ENCODE assay signal across 21 cellular contexts in genomic region chr20:20806121-20806820, GRCh38.
DNase-seq lines count a peak whose midpoint lies in the region; ATAC-seq, FAIRE-seq and TF ChIP-seq lines count a peak whose summit lies in the region.
"Had no signal": no experiment of that assay in that cellular context is flagged by ENCODE, and none has a peak within 500 bp of the region (broad histone marks: within the 10 kb centered on the region; RNA-seq: fewer than 3 reads in every experiment).

No MANE protein-coding gene starts in this region.

- H3K27ac Mint-ChIP-seq in glutamatergic neuron (ENCODE audit: unreplicated experiment), result peak overlapping the region; percentile 36
- H3K27ac Mint-ChIP-seq: B cell; CD8-positive, alpha-beta T cell; IgD-negative memory B cell had no signal

- H3K36me3 ChIP-seq in WERI-Rb-1 (no peaks in the 10 kb centered on the region), HAP-1 (replicated peaks) (no peaks in the 10 kb centered on the region)
- H3K36me3 ChIP-seq: BLaER1 treated with 17β-estradiol and CSF1 and Interleukin-3, amounts not matched to agents 10 nM and 100 nM had no signal

- no peaks in the 10 kb centered on the region for H3K27me3 ChIP-seq in WERI-Rb-1 (ENCODE audit: insufficient read depth, low read depth, severe bottlenecking)
- no peaks in the 10 kb centered on the region for H3K27me3 ChIP-seq in HAP-1 (ENCODE audit: low read depth)
- H3K27me3 ChIP-seq: BLaER1 treated with 17β-estradiol and CSF1 and Interleukin-3, amounts not matched to agents 10 nM and 100 nM had no signal

- H3K4me3 ChIP-seq in WERI-Rb-1 (ENCODE audit: low read depth, low read length) (peak overlapping the region; percentile 6; the same call in 1 of the 2 replicates), HAP-1 (no peak overlapping the region)
- H3K4me3 ChIP-seq: BLaER1 treated with 17β-estradiol and CSF1 and Interleukin-3, amounts not matched to agents 10 nM and 100 nM; GM12878; GM23248 had no signal

- H3K4me3 Mint-ChIP-seq in glutamatergic neuron (ENCODE audit: unreplicated experiment), result no peak overlapping the region
- H3K4me3 Mint-ChIP-seq: B cell; CD8-positive, alpha-beta T cell; IgD-negative memory B cell had no signal

- in situ Hi-C loops in HAP-1 (cut with MboI; ENCODE audit: low sequenced_read_pairs), result no loop called here

- DNase-seq in ELF-1 (ENCODE audit: low read depth, low spot score) (peak; percentile 42), NCI-H524 (lab: John Stamatoyannopoulos, UW) (peak; percentile 98 to 99), WERI-Rb-1 (peak; percentile 65), glutamatergic neuron (no peak), islet precursor cell (no peak), HAP-1 (ENCODE audit: low spot score in 2 of 2) (no peak), urothelium cell line (ENCODE audit: low spot score) (no peak)
- DNase-seq: Calu3; CD8-positive, alpha-beta T cell; DMS153; DMS79; GM23248; H7; Karpas-422; KBM-7 had no signal

- FAIRE-seq in urothelium cell line (lab: Jason Lieb, UNC), result no peak
- FAIRE-seq: GM12878, HepG2 had no signal

- H3K27me3 Mint-ChIP-seq in glutamatergic neuron (ENCODE audit: unreplicated experiment), result peaks cover 1% of the 10 kb centered on the region

- H3K9me3 ChIP-seq in WERI-Rb-1 (ENCODE audit: severe bottlenecking) (peaks cover 10% of the 10 kb centered on the region), HAP-1 (no peaks in the 10 kb centered on the region)

- TF ChIP-seq CTCF in WERI-Rb-1 (IDR thresholded peaks at IDR 0.05; ENCODE audit: low read depth, low read length) (no peak), glutamatergic neuron (IDR thresholded peaks at IDR 0.05; ENCODE audit: partially characterized antibody, unreplicated experiment) (no peak)

- H3K4me1 ChIP-seq in HAP-1, result no peaks in the 10 kb centered on the region

- H3K36me3 Mint-ChIP-seq in glutamatergic neuron (ENCODE audit: unreplicated experiment), result no peaks in the 10 kb centered on the region
- H3K36me3 Mint-ChIP-seq: CD8-positive, alpha-beta T cell; IgD-negative memory B cell had no signal

- peak overlapping the region; percentile 54 for H3K27ac ChIP-seq in WERI-Rb-1
- H3K27ac ChIP-seq: BLaER1 treated with 17β-estradiol and CSF1 and Interleukin-3, amounts not matched to agents 10 nM and 100 nM; GM23248 had no signal

- H3K4me1 Mint-ChIP-seq in glutamatergic neuron (ENCODE audit: low read depth, unreplicated experiment), result peaks cover 12% of the 10 kb centered on the region
- H3K4me1 Mint-ChIP-seq: B cell had no signal

- no peak for ATAC-seq in GM18909 (IDR thresholded peaks at IDR 0.05; ENCODE audit: poor library complexity, unreplicated experiment)
- ATAC-seq: CD8-positive, alpha-beta T cell; GM12878; HepG2 had no signal

- peaks cover 2% of the 10 kb centered on the region for H3K9me3 Mint-ChIP-seq in glutamatergic neuron (ENCODE audit: unreplicated experiment)
- H3K9me3 Mint-ChIP-seq: CD8-positive, alpha-beta T cell; IgD-negative memory B cell had no signal

Comparison
In these comparisons a context has a peak if more than half of its experiments do, and no peak if none do; other contexts are left out.
1. DNase-seq: peak in ELF-1 (single experiment), NCI-H524 (2 of 2) and WERI-Rb-1 (single experiment); none in glutamatergic neuron (single experiment), islet precursor cell (single experiment), HAP-1 (0 of 2) and urothelium cell line (single experiment).